In the genomic region with DNA sequence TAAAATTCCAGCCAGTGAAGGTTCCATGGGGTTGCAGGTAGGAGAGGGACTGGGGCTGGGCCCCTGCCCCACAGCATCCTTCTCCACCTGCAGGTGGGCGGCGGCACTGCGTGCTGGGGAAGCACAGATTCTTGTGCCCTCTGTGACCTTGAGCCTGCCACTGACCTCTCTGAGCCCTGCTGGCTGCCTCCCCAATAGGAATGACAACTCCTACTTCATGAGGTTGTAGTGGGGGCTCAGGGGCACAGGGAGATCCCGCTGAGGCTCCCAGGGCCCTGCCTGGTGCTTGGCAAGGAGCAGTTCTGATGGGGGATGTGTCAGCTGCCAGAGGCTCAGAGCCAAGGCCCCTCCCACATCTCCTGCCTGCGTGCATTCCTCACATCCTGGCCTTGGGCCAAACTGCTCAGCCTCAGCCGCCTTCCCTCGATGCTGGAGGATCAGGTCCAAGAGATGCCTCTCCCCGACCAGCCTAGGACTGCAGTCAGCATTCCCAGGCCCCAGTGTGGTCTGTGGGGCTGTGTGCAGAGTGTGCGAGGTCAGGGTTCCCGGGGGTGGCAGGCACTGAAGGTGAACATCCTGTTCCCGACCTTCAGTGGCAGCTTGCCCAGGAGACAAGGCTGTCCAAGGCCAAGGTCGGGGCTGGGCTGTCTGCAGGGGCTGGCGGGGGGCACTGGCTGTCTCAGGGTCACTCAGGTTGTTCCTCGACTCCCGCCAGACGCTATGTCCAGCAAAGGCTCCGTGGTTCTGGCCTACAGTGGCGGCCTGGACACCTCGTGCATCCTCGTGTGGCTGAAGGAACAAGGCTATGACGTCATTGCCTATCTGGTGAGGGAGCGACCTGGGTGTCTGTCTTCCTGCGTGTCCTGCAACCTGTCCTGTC, we compare ENCODE assay signal across 8 cellular contexts. TPM values are rescaled to one million over a fixed set of nuclear protein-coding genes. Genes with fewer than 3 reads are reported as not detected.
DNase-seq lines count a peak whose midpoint lies in the region; ATAC-seq and TF ChIP-seq lines count a peak whose summit lies in the region.

No MANE protein-coding gene starts in this region.

- H3K4me3 Mint-ChIP-seq in natural killer cell: no peak overlapping the region

- TF ChIP-seq CTCF in VCaP (conservative IDR thresholded peaks at IDR 0.05) (peak; percentile 76), gastroesophageal sphincter (IDR thresholded peaks at IDR 0.05) (peak in 3 of 4 experiments; percentile 37 to 58 (median 58)), psoas muscle (IDR thresholded peaks at IDR 0.05) (no peak), natural killer cell (IDR thresholded peaks at IDR 0.05) (no peak)

- H3K4me1 ChIP-seq in gastroesophageal sphincter (peaks cover 4 to 70% (median 33%) of the 10 kb centered on the region in 3 donors), psoas muscle (peaks cover 25% of the 10 kb centered on the region)

- H3K27me3 ChIP-seq in gastroesophageal sphincter (no peaks in the 10 kb centered on the region), psoas muscle (ENCODE audit: insufficient read depth in 3 of 3, low read length in 2 of 3) (peaks cover 0 to 2% (median 0%) of the 10 kb centered on the region in 3 donors)

- TF ChIP-seq EP300 in gastroesophageal sphincter (IDR thresholded peaks at IDR 0.05): no peak

- 0 to 35% methylated on average over 2 to 3 of the region's 23 CpGs for WGBS in gastroesophageal sphincter (ENCODE audit: low coverage in 1 of 2), 2 donors
- 35 to 40% (median 39%) methylated on average over 23 of the region's 23 CpGs for WGBS in psoas muscle, 3 donors

- H3K4me3 ChIP-seq in gastroesophageal sphincter: no peak overlapping the region
- no peak overlapping the region for H3K4me3 ChIP-seq in psoas muscle

- H3K27ac Mint-ChIP-seq in natural killer cell: no peak overlapping the region

- peak; percentile 30 to 36 for DNase-seq in activated CD4-positive, alpha-beta T cell treated with anti-CD3 and anti-CD28 coated beads, Interleukin-2, amount 50 U/mL, for 48 hours
- no peak for DNase-seq in activated CD4-positive, alpha-beta T cell treated with anti-CD3 and anti-CD28 coated beads, Interleukin-2, amount 50 U/mL, for 4 hours
- peak; percentile 54 to 61 for DNase-seq in NCI-H187 (lab: John Stamatoyannopoulos, UW)
- peak; percentile 83 to 87 for DNase-seq in psoas muscle
- no peak for DNase-seq in natural killer cell
- DNase-seq in hippocampal formation (lab: John Stamatoyannopoulos, UW): no peak

- no peaks in the 10 kb centered on the region for H3K36me3 Mint-ChIP-seq in natural killer cell

- no peaks in the 10 kb centered on the region for H3K36me3 ChIP-seq in gastroesophageal sphincter
- H3K36me3 ChIP-seq in psoas muscle (ENCODE audit: insufficient read depth in 1 of 2, low read depth in 1 of 2): no peaks in the 10 kb centered on the region

- H3K9me3 ChIP-seq in gastroesophageal sphincter (no peaks in the 10 kb centered on the region), psoas muscle (no peaks in the 10 kb centered on the region)

- no peak for TF ChIP-seq POLR2A in gastroesophageal sphincter (IDR thresholded peaks at IDR 0.05)

- H3K27me3 Mint-ChIP-seq in natural killer cell (ENCODE audit: low read depth in 2 of 2): peaks cover 0 to 8% of the 10 kb centered on the region in 2 donors

- intact Hi-C loops in psoas muscle (cut with DNase I): no loop called here
- intact Hi-C loops in natural killer cell (cut with micrococcal nuclease): no loop called here

- no peaks in the 10 kb centered on the region for H3K4me1 Mint-ChIP-seq in natural killer cell

- ATAC-seq in gastroesophageal sphincter: peak; percentile 88
- peak; percentile 38 to 68 (median 63) for ATAC-seq in psoas muscle
- no peak for ATAC-seq in natural killer cell

- H3K27ac ChIP-seq in VCaP: peak overlapping the region; percentile 59
- H3K27ac ChIP-seq in gastroesophageal sphincter: peak overlapping the region; percentile 8 to 86 (median 82)
- peak overlapping the region; percentile 16 for H3K27ac ChIP-seq in psoas muscle

- no peaks in the 10 kb centered on the region for H3K9me3 Mint-ChIP-seq in natural killer cell

RNA-seq across cellular contexts. Expression of gene ASS1, which starts 7.0 kb away (rescaled TPM):
- total RNA-seq in gastroesophageal sphincter (100 to 1,000 TPM in 1 of 4 donors, 10 to 100 TPM in 3; 46.7 to 131 (median 94.4) TPM), psoas muscle (10 to 100 TPM; 36.5 to 74.4 (median 67.9) TPM), natural killer cell (1 to 10 TPM in 1 of 3 donors, not detected in 2; 1.3 TPM)
- polyA plus RNA-seq in psoas muscle: 10 to 100 TPM; 31.0 to 71.5 (median 37.0) TPM

Comparison
In these comparisons a context has a peak if more than half of its experiments do, and no peak if none do; other contexts are left out.
1. DNase-seq: peak in activated CD4-positive, alpha-beta T cell treated with anti-CD3 and anti-CD28 coated beads, Interleukin-2, amount 50 U/mL, for 48 hours (2 of 2), NCI-H187 (2 of 2) and psoas muscle (2 of 2); none in activated CD4-positive, alpha-beta T cell treated with anti-CD3 and anti-CD28 coated beads, Interleukin-2, amount 50 U/mL, for 4 hours (0 of 2), natural killer cell (single experiment) and hippocampal formation (0 of 2).
2. H3K27ac ChIP-seq: peak in every context shown above with its lines; median percentile 82 in gastroesophageal sphincter; 59 in VCaP; 16 in psoas muscle.
3. CTCF ChIP-seq: peak in VCaP (single experiment) and gastroesophageal sphincter (3 of 4); none in psoas muscle (single experiment) and natural killer cell (single experiment).
4. ATAC-seq: peak in gastroesophageal sphincter (single experiment) and psoas muscle (4 of 4); none in natural killer cell (0 of 3).
5. RNA of gene ASS1, which starts 7.0 kb away (total RNA-seq): 46.7 to 131 TPM in gastroesophageal sphincter and 36.5 to 74.4 TPM in psoas muscle; 1.3 TPM in natural killer cell; every median in the first group is over 10 times any median in the second.